8 cellular contexts compared by ENCODE assay signal in genomic region chr10:132162021-132162531, GRCh38. TPM values are rescaled to one million over a fixed set of nuclear protein-coding genes. Genes with fewer than 3 reads are reported as not detected.
DNase-seq lines count a peak whose midpoint lies in the region; ATAC-seq and TF ChIP-seq lines count a peak whose summit lies in the region.

No MANE protein-coding gene starts in this region.

- no peaks in the 10 kb centered on the region for H4K20me1 ChIP-seq in OCI-LY7 (ENCODE audit: insufficient read depth, low read length)
- H4K20me1 ChIP-seq in neural progenitor cell (ENCODE audit: low read depth) = no peaks in the 10 kb centered on the region

- intact Hi-C loops in OCI-LY7 (cut with micrococcal nuclease; ENCODE audit: unreplicated experiment) (loop anchor here (5.0 to 10.0 kb wide), 3 partner anchors 170 to 285 kb away; partner anchors contain the start of gene LRRC27), heart left ventricle (cut with DNase I) (no loop called here)

- H3K9me3 Mint-ChIP-seq in neural progenitor cell = no peaks in the 10 kb centered on the region

- peak overlapping the region; percentile 15; the same call in 1 of the 2 replicates for H2AFZ ChIP-seq in OCI-LY7 (ENCODE audit: low read length)
- H2AFZ ChIP-seq in neural progenitor cell (replicated peaks) = no peak overlapping the region

- no peak overlapping the region for H3K9ac ChIP-seq in neural progenitor cell

- H3K4me3 ChIP-seq in OCI-LY7 (ENCODE audit: low read depth, low read length, poor library complexity, severe bottlenecking) (peak overlapping the region; percentile 64), heart left ventricle (no peak overlapping the region), HAP-1 (no peak overlapping the region), neural progenitor cell (no peak overlapping the region)

- no peaks in the 10 kb centered on the region for H3K27me3 ChIP-seq in heart left ventricle
- no peaks in the 10 kb centered on the region for H3K27me3 ChIP-seq in HAP-1 (ENCODE audit: low read depth)
- H3K27me3 ChIP-seq in neural progenitor cell = peaks cover 17% of the 10 kb centered on the region

- H3K4me2 ChIP-seq in OCI-LY7 (ENCODE audit: low read length) (peak overlapping the region; percentile 75), neural progenitor cell (no peak overlapping the region)

- no peaks in the 10 kb centered on the region for H3K36me3 Mint-ChIP-seq in neural progenitor cell

- peaks cover 2% of the 10 kb centered on the region for H3K4me1 Mint-ChIP-seq in neural progenitor cell

- H3K4me1 ChIP-seq in OCI-LY7 (ENCODE audit: insufficient read depth, low read length, poor library complexity, severe bottlenecking) (peaks cover 43% of the 10 kb centered on the region), heart left ventricle (peaks cover 0 to 29% (median 20%) of the 10 kb centered on the region in 12 donors), HAP-1 (no peaks in the 10 kb centered on the region), neural progenitor cell (peaks cover 4% of the 10 kb centered on the region)

- TF ChIP-seq POLR2A in heart left ventricle (IDR thresholded peaks at IDR 0.05) = no peak

- H3K9me3 ChIP-seq in OCI-LY7 (ENCODE audit: low read length) (no peaks in the 10 kb centered on the region), heart left ventricle (no peaks in the 10 kb centered on the region), HAP-1 (no peaks in the 10 kb centered on the region), neural progenitor cell (ENCODE audit: low read depth) (no peaks in the 10 kb centered on the region)

- CTCF ChIA-PET in OCI-LY7 (lab: Charles Lee; ENCODE audit: unreplicated experiment) = interaction anchor here (0.6 kb wide), 1 partner anchor 317 kb away, joined by 3 read pairs; no protein-coding TSS in a partner anchor

- H3K27ac ChIP-seq in C4-2B (peak overlapping the region; percentile 88), OCI-LY7 (ENCODE audit: low read depth, low read length, poor library complexity, severe bottlenecking) (peak overlapping the region; percentile 90), heart left ventricle (peak overlapping the region in 6 of 12 donors; percentile 4 to 61 (median 39)), neural progenitor cell (no peak overlapping the region)

- H3K9me2 ChIP-seq in OCI-LY7 (ENCODE audit: insufficient read depth, low read length) = no peaks in the 10 kb centered on the region

- H3K79me2 ChIP-seq in OCI-LY7 (ENCODE audit: insufficient read depth, low read depth, low read length) = no peaks in the 10 kb centered on the region
- H3K79me2 ChIP-seq in neural progenitor cell (ENCODE audit: low read depth) = no peaks in the 10 kb centered on the region

- POLR2A ChIA-PET in OCI-LY7 (lab: Charles Lee) = interaction anchor here (0.6 to 1.2 kb wide), 2 partner anchors 169 to 171 kb away, joined by 3 to 5 read pairs; no protein-coding TSS in a partner anchor

- H3K4me3 Mint-ChIP-seq in neural progenitor cell = no peak overlapping the region

- no peak overlapping the region for H3K27ac Mint-ChIP-seq in neural progenitor cell

- H3K27me3 Mint-ChIP-seq in neural progenitor cell (ENCODE audit: insufficient read depth, low read depth) = peaks cover 4% of the 10 kb centered on the region

- peak; percentile 67 for DNase-seq in OCI-LY7 (ENCODE audit: low spot score)
- DNase-seq in heart left ventricle = peak in 2 of 5 donors; percentile 26 to 29
- no peak for DNase-seq in midbrain (lab: John Stamatoyannopoulos, UW)
- DNase-seq in HAP-1 (ENCODE audit: low spot score in 2 of 2) = no peak
- no peak for DNase-seq in neural progenitor cell (ENCODE audit: low spot score)

- H3K36me3 ChIP-seq in OCI-LY7 (ENCODE audit: insufficient read depth, low read length) (no peaks in the 10 kb centered on the region), heart left ventricle (no peaks in the 10 kb centered on the region), HAP-1 (replicated peaks) (no peaks in the 10 kb centered on the region), neural progenitor cell (no peaks in the 10 kb centered on the region)

- WGBS in heart left ventricle, 4 donors = 8 to 22% (median 19%) methylated on average over 8 to 12 of the region's 12 CpGs

- no TSS peak for BruUV-seq in OCI-LY7 (replicated peaks; lab: Mats Ljungman, UMichigan)

- peak; percentile 61 for ATAC-seq in GM18909 (IDR thresholded peaks at IDR 0.05; ENCODE audit: poor library complexity, unreplicated experiment)
- peak in 3 of 4 donors; percentile 26 to 70 (median 65) for ATAC-seq in heart left ventricle
- ATAC-seq in GM18519 (IDR thresholded peaks at IDR 0.05; ENCODE audit: low FRiP score, unreplicated experiment) = no peak

- no peaks in the 10 kb centered on the region for H3F3A ChIP-seq in neural progenitor cell (ENCODE audit: low read depth)

- in situ Hi-C loops in HAP-1 (cut with MboI; ENCODE audit: low sequenced_read_pairs) = no loop called here

- TF ChIP-seq CTCF in C4-2B (conservative IDR thresholded peaks at IDR 0.05) (no peak), OCI-LY7 (conservative IDR thresholded peaks at IDR 0.05; ENCODE audit: low read length) (no peak), heart left ventricle (IDR thresholded peaks at IDR 0.05) (no peak), neural progenitor cell (IDR thresholded peaks at IDR 0.05) (no peak)

RNA-seq across cellular contexts. Expression of gene DPYSL4, which starts 24.7 kb away (rescaled TPM):
- total RNA-seq in OCI-LY7 (2014; rRNA removed; shearing (Covaris generic)) = not detected in 2 replicates
- total RNA-seq in OCI-LY7 (2022) (not detected in 2 replicates), heart left ventricle (100 to 1,000 TPM in 1 of 9 donors, 10 to 100 TPM in 8; 13.2 to 127 (median 45.9) TPM), neural progenitor cell (ENCODE audit: low replicate concordance) (17.7 and 28.1 TPM in 2 replicates)
- polyA plus RNA-seq in heart left ventricle = 10 to 100 TPM in 1 of 2 donors, 1 to 10 TPM in 1; 4.0 to 33.1 TPM

Comparison
In these comparisons a context has a peak if more than half of its experiments do, and no peak if none do; other contexts are left out.
1. RNA of gene DPYSL4, which starts 24.7 kb away (total RNA-seq): 13.2 to 127 TPM in heart left ventricle and 17.7 to 28.1 TPM in neural progenitor cell; not detected in OCI-LY7; every median in the first group is over 10 times any median in the second.